8 cellular contexts compared by ENCODE assay signal in the genomic region with DNA sequence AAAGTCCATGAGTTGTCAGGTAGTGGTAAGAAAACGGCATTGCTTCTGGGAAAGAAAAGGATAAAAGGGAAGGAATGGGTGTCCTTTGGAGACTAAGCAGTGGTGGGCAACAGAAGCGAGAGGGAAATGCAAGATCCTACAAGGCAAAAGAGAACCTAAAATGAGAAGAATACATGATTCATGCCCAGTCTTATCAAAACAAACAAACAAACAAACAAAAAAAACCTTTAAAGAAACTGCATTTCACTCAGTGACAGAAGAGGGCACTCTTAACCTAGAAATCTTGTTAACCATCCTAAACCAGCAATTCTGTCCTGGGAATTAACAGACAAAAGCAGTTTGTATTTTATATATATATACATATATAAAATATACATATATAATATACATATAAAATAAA.
DNase-seq lines count a peak whose midpoint lies in the region; ATAC-seq, FAIRE-seq and TF ChIP-seq lines count a peak whose summit lies in the region.

No MANE protein-coding gene starts in this region.

- TF ChIP-seq EP300 in A549 (IDR thresholded peaks at IDR 0.05): no peak

- H3K4me2 ChIP-seq in A549: no peak overlapping the region

- H3K4me3 ChIP-seq in A549 (no peak overlapping the region), coronary artery (no peak overlapping the region)

- no peaks in the 10 kb centered on the region for H3K4me1 ChIP-seq in A549
- H3K4me1 ChIP-seq in foreskin keratinocyte: no peaks in the 10 kb centered on the region

- H3K9me3 ChIP-seq in A549: peaks cover 13% of the 10 kb centered on the region; the same call in 2 of the 3 replicates

- ATAC-seq in A549 (peak in 1 of 2 experiments; percentile 50; a peak in 2 of 6 replicates), foreskin keratinocyte (no peak), HG02885 (IDR thresholded peaks at IDR 0.05; ENCODE audit: poor library complexity, unreplicated experiment) (no peak), HG03280 (IDR thresholded peaks at IDR 0.05; ENCODE audit: unreplicated experiment) (no peak)

- 78% methylated on average over 2 of the region's 2 CpGs for WGBS in A549 (ENCODE audit: missing lambda C conversion rate)

- TF ChIP-seq CTCF in A549 (IDR thresholded peaks at IDR 0.05) (peak; percentile 81), GM20000 (IDR thresholded peaks at IDR 0.05; ENCODE audit: extremely low read depth, missing control alignments) (peak; percentile 43), RWPE1 (conservative IDR thresholded peaks at IDR 0.05; ENCODE audit: low read depth) (peak; percentile 60), foreskin keratinocyte (conservative IDR thresholded peaks at IDR 0.05) (peak; percentile 75), coronary artery (IDR thresholded peaks at IDR 0.05) (no peak)

- CTCF ChIA-PET in A549 (lab: Yijun Ruan, JAX): interaction anchor here (0.6 to 6.4 kb wide), 13 partner anchors 11 to 633 kb away, joined by 3 to 45 read pairs (median 4); no protein-coding TSS in a partner anchor
- CTCF ChIA-PET in RWPE1 (lab: Yijun Ruan, JAX): interaction anchor here (0.5 to 3.5 kb wide), 7 partner anchors 11 to 396 kb away, joined by 3 to 16 read pairs (median 4); no protein-coding TSS in a partner anchor

- peak; percentile 80 for TF ChIP-seq RAD21 in A549 (conservative IDR thresholded peaks at IDR 0.05 in 1 of 2, IDR thresholded peaks at IDR 0.05 in 1 of 2)

- no peak for FAIRE-seq in A549 (lab: Jason Lieb, UNC)

- TF ChIP-seq POLR2A in A549 (IDR thresholded peaks at IDR 0.05; ENCODE audit: low read length): no peak

- H3K27ac ChIP-seq in A549 (no peak overlapping the region), RWPE1 (no peak overlapping the region), foreskin keratinocyte (no peak overlapping the region), coronary artery (no peak overlapping the region)

- H3K27me3 ChIP-seq in foreskin keratinocyte: no peaks in the 10 kb centered on the region

- DNase-seq in A549 (ENCODE audit: low read depth in 1 of 2, low spot score in 1 of 2): peak; percentile 40 to 52
- DNase-seq in GM20000 (ENCODE audit: low spot score): no peak
- peak; percentile 43 for DNase-seq in RWPE1 (ENCODE audit: low spot score)
- DNase-seq in foreskin keratinocyte: no peak
- no peak for DNase-seq in coronary artery (ENCODE audit: low spot score)
- DNase-seq in HuH-7.5 (ENCODE audit: low spot score): no peak

- POLR2A ChIA-PET in A549 (lab: Yijun Ruan, JAX) (no interaction called here), RWPE1 (lab: Yijun Ruan, JAX; ENCODE audit: low non-redundant PET) (no interaction called here)

TF ChIP-seq in A549, 52 proteins besides CTCF, POLR2A, EP300 and RAD21:
- TF ChIP-seq SMC3 (IDR thresholded peaks at IDR 0.05) (peak; percentile 70), RFX5 (IDR thresholded peaks at IDR 0.05) (no peak)

Comparison
In these comparisons a context has a peak if more than half of its experiments do, and no peak if none do; other contexts are left out.
1. DNase-seq: peak in A549 (2 of 2) and RWPE1 (single experiment); none in GM20000 (single experiment), foreskin keratinocyte (0 of 2), coronary artery (single experiment) and HuH-7.5 (single experiment).